ENCODE assay signal across 33 cellular contexts in genomic region chr20:15119852-15120251, GRCh38.
"Had no signal": no experiment of that assay in that cellular context is flagged by ENCODE, and none has a peak within 500 bp of the region (broad histone marks: within the 10 kb centered on the region; RNA-seq: fewer than 3 reads in every experiment).

No MANE protein-coding gene starts in this region.

- H3K27me3 ChIP-seq: adrenal gland, ascending aorta, body of pancreas, brain microvascular endothelial cell, breast epithelium, cardiac muscle cell had no signal

- H3K4me1 ChIP-seq: adrenal gland, ascending aorta, body of pancreas, breast epithelium had no signal

- H3K4me3 ChIP-seq: adrenal gland, ascending aorta, body of pancreas, breast epithelium, cardiac muscle cell had no signal

- H3K36me3 ChIP-seq: adrenal gland, ascending aorta, brain microvascular endothelial cell, breast epithelium, cardiac muscle cell had no signal

- ATAC-seq: activated naive CD4-positive, alpha-beta T cell treated with anti-CD3 and anti-CD28 coated beads, Interleukin-2, amount 50 U/mL, for 72 hours; activated naive CD8-positive, alpha-beta T cell treated with anti-CD3 and anti-CD28 coated beads, Interleukin-2, amount 50 U/mL, for 24 hours; activated T-cell treated with anti-CD3 and anti-CD28 coated beads, Interleukin-2, amount 50 U/mL, for 4 hours; activated T-cell treated with anti-CD3 and anti-CD28 coated beads, Interleukin-2, amount 50 U/mL, for 72 hours; activated T-helper 17 cell treated with anti-CD3 and anti-CD28 coated beads, Interleukin-2, amount 50 U/mL, for 72 hours; body of pancreas had no signal

- FAIRE-seq: astrocyte, bronchial epithelial cell had no signal

- H3K9me3 ChIP-seq: adrenal gland, ascending aorta, body of pancreas, breast epithelium had no signal

- DNase-seq: activated effector memory CD4-positive, alpha-beta T cell treated with anti-CD3 and anti-CD28 coated beads, Interleukin-2, amount 50 U/mL, for 16 hours; activated effector memory CD4-positive, alpha-beta T cell treated with Interleukin-2 at 50 U/mL for 16 hours; activated gamma-delta T cell; activated gamma-delta T cell treated with Interleukin-2 at 50 U/mL for 16 hours; activated naive CD4-positive, alpha-beta T cell; activated naive CD4-positive, alpha-beta T cell treated with anti-CD3 and anti-CD28 coated beads for 36 hours; activated naive CD4-positive, alpha-beta T cell treated with anti-CD3 and anti-CD28 coated beads, Interleukin-2, amount 10 ng/mL, durations not matched to agents 7 days and 5 days; activated naive CD4-positive, alpha-beta T cell treated with anti-CD3 and anti-CD28 coated beads, Interleukin-2, amount 50 U/mL, for 16 hours; activated naive CD4-positive, alpha-beta T cell treated with Interleukin-2 at 50 U/mL for 16 hours; activated naive CD8-positive, alpha-beta T cell treated with anti-CD3 and anti-CD28 coated beads for 36 hours; activated naive CD8-positive, alpha-beta T cell treated with anti-CD3 and anti-CD28 coated beads, Interleukin-2, amount 10 ng/mL, durations not matched to agents 7 days and 5 days; activated naive CD8-positive, alpha-beta T cell treated with anti-CD3 and anti-CD28 coated beads, Interleukin-2, amount 50 U/mL, for 24 hours; activated T-cell treated with anti-CD3 and anti-CD28 coated beads, Interleukin-2, amount 50 U/mL, for 24 hours; activated T-cell treated with anti-CD3 and anti-CD28 coated beads, Interleukin-2, amount 50 U/mL, for 4 hours; activated T-cell treated with anti-CD3 and anti-CD28 coated beads, Interleukin-2, amount 50 U/mL, for 48 hours; activated T-cell treated with anti-CD3 and anti-CD28 coated beads, Interleukin-2, amount 50 U/mL, for 72 hours; adrenal gland; amniotic stem cell; amygdala; anterior cingulate cortex; aorta; body of pancreas; caudate nucleus; central memory CD4-positive, alpha-beta T cell; cerebellar nuclear complex had no signal

- H3K27ac ChIP-seq: adrenal gland, ascending aorta, body of pancreas, brain microvascular endothelial cell, breast epithelium, cardiac muscle cell had no signal
